11 cellular contexts compared by ENCODE assay signal in the genomic region with DNA sequence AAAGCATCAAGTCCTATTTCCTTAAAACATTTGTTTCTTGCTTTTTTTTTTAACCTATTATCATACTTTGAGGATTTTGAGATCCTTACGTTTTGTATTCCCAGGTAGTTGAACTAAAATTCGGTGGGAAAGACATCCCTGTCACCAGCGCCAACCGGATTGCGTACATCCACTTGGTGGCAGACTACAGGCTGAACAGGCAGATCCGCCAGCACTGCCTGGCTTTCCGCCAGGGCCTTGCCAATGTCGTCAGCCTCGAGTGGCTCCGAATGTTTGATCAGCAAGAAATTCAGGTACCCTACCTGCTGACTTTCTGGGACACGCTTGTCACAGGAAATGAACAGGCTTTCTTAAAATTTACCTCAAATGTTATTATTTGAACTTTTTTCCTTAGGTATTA.
DNase-seq lines count a peak whose midpoint lies in the region; ATAC-seq and TF ChIP-seq lines count a peak whose summit lies in the region.
"Had no signal": no experiment of that assay in that cellular context is flagged by ENCODE, and none has a peak within 500 bp of the region (broad histone marks: within the 10 kb centered on the region; RNA-seq: fewer than 3 reads in every experiment).

No MANE protein-coding gene starts in this region.

- ATAC-seq in foreskin keratinocyte, result no peak
- ATAC-seq in GM18511 (IDR thresholded peaks at IDR 0.05; ENCODE audit: unreplicated experiment), result no peak
- no peak for ATAC-seq in GM19035 (IDR thresholded peaks at IDR 0.05; ENCODE audit: unreplicated experiment)
- ATAC-seq in HG02678 (IDR thresholded peaks at IDR 0.05; ENCODE audit: unreplicated experiment), result no peak

- no peak overlapping the region for H3K9ac ChIP-seq in parathyroid adenoma

- H3K36me3 ChIP-seq in parathyroid adenoma (ENCODE audit: control insufficient read depth, insufficient read depth, low read length), result no peaks in the 10 kb centered on the region

- H3K9me3 ChIP-seq in parathyroid adenoma (ENCODE audit: control insufficient read depth, low read length), result no peaks in the 10 kb centered on the region

- H3K27ac ChIP-seq in foreskin keratinocyte (no peak overlapping the region), parathyroid adenoma (no peak overlapping the region)

- H3K4me1 ChIP-seq in foreskin keratinocyte (no peaks in the 10 kb centered on the region), parathyroid adenoma (peaks cover 2% of the 10 kb centered on the region)

- TF ChIP-seq CTCF in HFFc6 (IDR thresholded peaks at IDR 0.05), result peak; percentile 8; the same call in 1 of the 2 replicates
- peak; percentile 12 for TF ChIP-seq CTCF in foreskin keratinocyte (conservative IDR thresholded peaks at IDR 0.05)
- peak; percentile 50 for TF ChIP-seq CTCF in parathyroid adenoma (IDR thresholded peaks at IDR 0.05)

- H3K79me2 ChIP-seq in parathyroid adenoma, result no peaks in the 10 kb centered on the region

- no peaks in the 10 kb centered on the region; the same call in 1 of the 2 replicates for H3K27me3 Mint-ChIP-seq in HFFc6 (ENCODE audit: insufficient read depth)

- no peak overlapping the region for H3K4me3 Mint-ChIP-seq in HFFc6

- DNase-seq in HFFc6 (no peak), NCI-H345 (lab: John Stamatoyannopoulos, UW) (peak; percentile 94), foreskin keratinocyte (no peak)
- no peak for DNase-seq in stimulated activated CD4-positive, alpha-beta T cell treated with anti-CD3 and anti-CD28 coated beads, Interleukin-15, amount 100 ng/mL, for 24 hours
- DNase-seq: activated CD8-positive, alpha-beta memory T cell treated with anti-CD3 and anti-CD28 coated beads for 24 hours; EL; stimulated activated naive CD4-positive, alpha-beta T cell treated with Interleukin-2 at 50 U/mL for 16 hours had no signal

- peaks cover 8% of the 10 kb centered on the region for H3K4me1 Mint-ChIP-seq in HFFc6 (ENCODE audit: low read depth)

- H3K27me3 ChIP-seq in foreskin keratinocyte (no peaks in the 10 kb centered on the region), parathyroid adenoma (ENCODE audit: control insufficient read depth, insufficient read depth, low read length) (no peaks in the 10 kb centered on the region)

- H3K4me2 ChIP-seq in parathyroid adenoma (ENCODE audit: low read length), result no peak overlapping the region

- H2AFZ ChIP-seq in parathyroid adenoma, result no peak overlapping the region

- H3K9me3 Mint-ChIP-seq in HFFc6, result no peaks in the 10 kb centered on the region

- H3K4me3 ChIP-seq in parathyroid adenoma (ENCODE audit: low read depth, low read length), result no peak overlapping the region

- H3K36me3 Mint-ChIP-seq in HFFc6 (ENCODE audit: low read depth), result peaks cover 20% of the 10 kb centered on the region; the same call in 1 of the 2 replicates

- H3K27ac Mint-ChIP-seq in HFFc6, result no peak overlapping the region
